Comparison of ENCODE assay signal across 29 cellular contexts in the genomic region with DNA sequence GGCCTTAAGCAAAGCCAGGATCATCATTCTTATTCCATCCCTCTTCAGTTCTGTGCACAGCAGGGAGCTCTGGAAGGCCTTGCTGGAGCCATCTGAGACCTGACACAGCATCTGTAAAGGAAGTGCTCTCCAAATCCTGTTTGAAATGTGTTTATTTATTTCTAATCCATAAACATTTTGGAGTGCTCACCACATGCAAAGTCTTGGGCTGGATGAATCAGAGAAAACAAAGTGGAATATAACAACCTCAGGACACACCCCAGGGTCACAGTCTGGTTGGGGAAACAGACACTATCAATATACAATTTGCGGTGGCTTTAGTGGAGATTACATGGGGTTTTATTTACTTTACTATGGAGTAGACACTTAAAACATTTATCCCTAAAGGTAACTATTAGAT. TPM values are rescaled to one million over a fixed set of nuclear protein-coding genes. Genes with fewer than 3 reads are reported as not detected.
"Had no signal": no experiment of that assay in that cellular context is flagged by ENCODE, and none has a peak within 500 bp of the region (broad histone marks: within the 10 kb centered on the region; RNA-seq: fewer than 3 reads in every experiment).

No MANE protein-coding gene starts in this region.

- H3K4me2 ChIP-seq: KMS-11 had no signal

- H3K4me1 ChIP-seq: ascending aorta, body of pancreas had no signal

- H3K9ac ChIP-seq: KMS-11 had no signal

- H3K27ac ChIP-seq: ascending aorta, body of pancreas, KMS-11, SK-N-MC had no signal

- H3K27me3 ChIP-seq: ascending aorta, body of pancreas had no signal

- H3K4me3 ChIP-seq: ascending aorta, body of pancreas, SK-N-MC had no signal

- H3K36me3 ChIP-seq: ascending aorta had no signal

- DNase-seq: activated CD4-positive, alpha-beta T cell treated with anti-CD3 and anti-CD28 coated beads for 48 hours; activated CD4-positive, alpha-beta T cell treated with anti-CD3 and anti-CD28 coated beads, Interleukin-2, amount 50 U/mL, for 4 hours; activated CD4-positive, CD25-positive, alpha-beta regulatory T cell treated with anti-CD3 and anti-CD28 coated beads, Interleukin-2, amount 50 U/mL, for 72 hours; activated CD8-positive, alpha-beta memory T cell treated with anti-CD3 and anti-CD28 coated beads, Interleukin-2, amount 50 U/mL, for 48 hours; activated CD8-positive, alpha-beta T cell treated with anti-CD3 and anti-CD28 coated beads, Interleukin-2, amount 10 ng/mL, durations not matched to agents 7 days and 5 days; activated effector memory CD4-positive, alpha-beta T cell treated with Interleukin-2 at 50 U/mL for 16 hours; activated naive CD4-positive, alpha-beta T cell; activated naive CD8-positive, alpha-beta T cell treated with anti-CD3 and anti-CD28 coated beads, Interleukin-2, amount 50 U/mL, for 24 hours; activated T-cell treated with anti-CD3 and anti-CD28 coated beads, Interleukin-2, amount 50 U/mL, for 1 hour; amniotic stem cell; body of pancreas; central memory CD4-positive, alpha-beta T cell; NCI-H1105 treated with DMSO at 0.1 percent for 48 hours; NCI-H1436 treated with DMSO at 0.1 percent for 48 hours; NCI-H187; NCI-H2081; NCI-H2171; NCI-H226; NCI-H526 treated with DMSO at 0.1 percent for 48 hours; NCI-H82; RPMI8226; T-helper 1 cell had no signal

- ATAC-seq: activated CD8-positive, alpha-beta T cell treated with anti-CD3 and anti-CD28 coated beads, Interleukin-2, amount 10 ng/mL, durations not matched to agents 7 days and 5 days; activated naive CD4-positive, alpha-beta T cell treated with anti-CD3 and anti-CD28 coated beads, Interleukin-2, amount 50 U/mL, for 72 hours; activated naive CD8-positive, alpha-beta T cell treated with anti-CD3 and anti-CD28 coated beads, Interleukin-2, amount 50 U/mL, for 24 hours; body of pancreas; WTC11 had no signal

RNA-seq across cellular contexts. Expression of gene BMP4, which starts 54.3 kb away (rescaled TPM):
- total RNA-seq: activated CD8-positive, alpha-beta T cell treated with anti-CD3 and anti-CD28 coated beads, Interleukin-2, amount 10 ng/mL, durations not matched to agents 7 days and 5 days; activated naive CD4-positive, alpha-beta T cell treated with anti-CD3 and anti-CD28 coated beads, Interleukin-2, amount 50 U/mL, for 72 hours; NCI-H460; OCI-LY7 had no signal
